In genomic region chr1:157539568-157539967, GRCh38 we compare ENCODE assay signal across 1 cellular context.
TF ChIP-seq lines count a peak whose summit lies in the region.

No MANE protein-coding gene starts in this region.

TF ChIP-seq in H1, 55 proteins besides CTCF, POLR2A, EP300 and RAD21:
- TF ChIP-seq KDM1A (IDR thresholded peaks at IDR 0.05; ENCODE audit: borderline replicate concordance, low read length) (no peak), POU5F1 (IDR thresholded peaks at IDR 0.05; ENCODE audit: low read depth, low read length) (no peak), RNF2 (IDR thresholded peaks at IDR 0.05; ENCODE audit: borderline replicate concordance, low read depth, low read length, missing control alignments, poor library complexity, severe bottlenecking) (no peak), ASH2L (IDR thresholded peaks at IDR 0.05; ENCODE audit: low read length) (no peak), CBX8 (IDR thresholded peaks at IDR 0.05; ENCODE audit: borderline replicate concordance, low read depth, low read length) (no peak), ATF3 (IDR thresholded peaks at IDR 0.05; ENCODE audit: insufficient read depth, low read depth, low read length) (no peak), BCL11A (IDR thresholded peaks at IDR 0.05; ENCODE audit: low read depth in 2 of 2, low read length in 2 of 2) (no peak), FOSL1 (IDR thresholded peaks at IDR 0.05; ENCODE audit: insufficient read depth, low read depth, low read length) (no peak), CREB1 (IDR thresholded peaks at IDR 0.05) (no peak), HDAC2 (IDR thresholded peaks at IDR 0.05; ENCODE audit: borderline replicate concordance in 1 of 2, low read depth in 2 of 2, low read length in 2 of 2) (no peak)
- TF ChIP-seq, protein P1, sequence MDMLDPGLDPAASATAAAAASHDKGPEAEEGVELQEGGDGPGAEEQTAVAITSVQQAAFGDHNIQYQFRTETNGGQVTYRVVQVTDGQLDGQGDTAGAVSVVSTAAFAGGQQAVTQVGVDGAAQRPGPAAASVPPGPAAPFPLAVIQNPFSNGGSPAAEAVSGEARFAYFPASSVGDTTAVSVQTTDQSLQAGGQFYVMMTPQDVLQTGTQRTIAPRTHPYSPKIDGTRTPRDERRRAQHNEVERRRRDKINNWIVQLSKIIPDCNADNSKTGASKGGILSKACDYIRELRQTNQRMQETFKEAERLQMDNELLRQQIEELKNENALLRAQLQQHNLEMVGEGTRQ (IDR thresholded peaks at IDR 0.05; ENCODE audit: low read length) = no peak
